Comparison of ENCODE assay signal across 11 cellular contexts in genomic region chr12:6790496-6791150, GRCh38. TPM values are rescaled to one million over a fixed set of nuclear protein-coding genes. Genes with fewer than 3 reads are reported as not detected.
DNase-seq lines count a peak whose midpoint lies in the region; ATAC-seq and TF ChIP-seq lines count a peak whose summit lies in the region.
"Had no signal": no experiment of that assay in that cellular context is flagged by ENCODE, and none has a peak within 500 bp of the region (broad histone marks: within the 10 kb centered on the region; RNA-seq: fewer than 3 reads in every experiment).

No MANE protein-coding gene starts in this region.

- no peak overlapping the region for H2AFZ ChIP-seq in DND-41 (ENCODE audit: low read depth, low read length)

- H3K36me3 ChIP-seq in DND-41 (ENCODE audit: insufficient read depth, low read length) (no peaks in the 10 kb centered on the region), psoas muscle (ENCODE audit: insufficient read depth in 1 of 2, low read depth in 1 of 2) (no peaks in the 10 kb centered on the region)
- H3K36me3 ChIP-seq: gastrocnemius medialis had no signal

- peak overlapping the region; percentile 100 for H3K4me3 Mint-ChIP-seq in T-helper 1 cell treated with Interleukin-12 subunit alpha and Interleukin-12 subunit beta and Interleukin-4 antibody, amounts not matched to agents 30 μg/mL and 1 μg/mL, for 36 hours
- H3K4me3 Mint-ChIP-seq in neural crest cell: no peak overlapping the region

- no peaks in the 10 kb centered on the region for H3K9me3 Mint-ChIP-seq in T-helper 1 cell treated with Interleukin-12 subunit alpha and Interleukin-12 subunit beta and Interleukin-4 antibody, amounts not matched to agents 30 μg/mL and 1 μg/mL, for 36 hours
- no peaks in the 10 kb centered on the region for H3K9me3 Mint-ChIP-seq in neural crest cell

- intact Hi-C loops in psoas muscle (cut with DNase I): no loop called here

- H3K27me3 ChIP-seq in DND-41 (ENCODE audit: insufficient read depth, low read length, poor library complexity) (peaks cover 40% of the 10 kb centered on the region), psoas muscle (ENCODE audit: insufficient read depth in 3 of 3, low read length in 2 of 3) (peaks cover 0 to 4% (median 2%) of the 10 kb centered on the region in 3 donors)

- no peaks in the 10 kb centered on the region for H3K27me3 Mint-ChIP-seq in T-helper 1 cell treated with Interleukin-12 subunit alpha and Interleukin-12 subunit beta and Interleukin-4 antibody, amounts not matched to agents 30 μg/mL and 1 μg/mL, for 36 hours (ENCODE audit: low read depth)
- H3K27me3 Mint-ChIP-seq in neural crest cell (ENCODE audit: low read depth): no peaks in the 10 kb centered on the region

- ATAC-seq in DND-41 (ENCODE audit: insufficient read depth, low read depth) (0 out of 3 replicates have a peak, but pooled peaks have one; percentile 11), psoas muscle (no peak), HG03280 (IDR thresholded peaks at IDR 0.05; ENCODE audit: unreplicated experiment) (no peak), GM18517 (IDR thresholded peaks at IDR 0.05; ENCODE audit: unreplicated experiment) (no peak)
- ATAC-seq: gastrocnemius medialis had no signal

- no peak overlapping the region for H3K27ac ChIP-seq in DND-41 (ENCODE audit: low read length)
- no peak overlapping the region for H3K27ac ChIP-seq in psoas muscle
- H3K27ac ChIP-seq: gastrocnemius medialis had no signal

- H3K4me2 ChIP-seq in DND-41 (ENCODE audit: insufficient read depth, low read length): no peak overlapping the region

- peaks cover 4% of the 10 kb centered on the region; the same call in 1 of the 2 replicates for H4K20me1 ChIP-seq in DND-41 (ENCODE audit: insufficient read depth, low read length)

- H3K9me3 ChIP-seq in DND-41 (ENCODE audit: insufficient read depth, low read length, severe bottlenecking) (no peaks in the 10 kb centered on the region), psoas muscle (no peaks in the 10 kb centered on the region)
- H3K9me3 ChIP-seq: gastrocnemius medialis had no signal

- peaks cover 53% of the 10 kb centered on the region for H3K4me1 Mint-ChIP-seq in T-helper 1 cell treated with Interleukin-12 subunit alpha and Interleukin-12 subunit beta and Interleukin-4 antibody, amounts not matched to agents 30 μg/mL and 1 μg/mL, for 36 hours (ENCODE audit: low read depth)
- peaks cover 41% of the 10 kb centered on the region for H3K4me1 Mint-ChIP-seq in neural crest cell

- TF ChIP-seq CTCF in DND-41 (IDR thresholded peaks at IDR 0.05; ENCODE audit: borderline replicate concordance, extremely low read depth, low read length, poor library complexity, severe bottlenecking) (no peak), neural crest cell (conservative IDR thresholded peaks at IDR 0.05) (no peak), psoas muscle (IDR thresholded peaks at IDR 0.05) (no peak)

- H3K4me3 ChIP-seq in DND-41 (ENCODE audit: low read depth in 1 of 2, low read length in 2 of 2): no peak overlapping the region
- no peak overlapping the region for H3K4me3 ChIP-seq in psoas muscle

- no peaks in the 10 kb centered on the region for H3K79me2 ChIP-seq in DND-41 (ENCODE audit: insufficient read depth, low read length)

- no peak overlapping the region for H3K9ac ChIP-seq in DND-41 (ENCODE audit: low read depth, low read length)

- DNase-seq in DND-41 (peak; percentile 33), neural crest cell (ENCODE audit: low read depth, low spot score) (no peak), NCI-H2081 (lab: John Stamatoyannopoulos, UW) (no peak), psoas muscle (no peak)
- peak; percentile 59 for DNase-seq in activated naive CD4-positive, alpha-beta T cell treated with Interleukin-2 at 50 U/mL for 16 hours
- DNase-seq: activated gamma-delta T cell treated with Interleukin-2 at 50 U/mL for 16 hours, gastrocnemius medialis, NCI-H1092 treated with DMSO at 0.1 percent for 48 hours had no signal

- H3K4me1 ChIP-seq in DND-41 (ENCODE audit: insufficient read depth, low read length) (peaks cover 21% of the 10 kb centered on the region), psoas muscle (no peaks in the 10 kb centered on the region)
- H3K4me1 ChIP-seq: gastrocnemius medialis had no signal

- WGBS in psoas muscle, 3 donors: 86 to 89% (median 87%) methylated on average over 12 of the region's 12 CpGs

- peak overlapping the region; percentile 94 for H3K27ac Mint-ChIP-seq in T-helper 1 cell treated with Interleukin-12 subunit alpha and Interleukin-12 subunit beta and Interleukin-4 antibody, amounts not matched to agents 30 μg/mL and 1 μg/mL, for 36 hours
- peak overlapping the region; percentile 69 for H3K27ac Mint-ChIP-seq in neural crest cell (ENCODE audit: unreplicated experiment)

- H3K36me3 Mint-ChIP-seq in T-helper 1 cell treated with Interleukin-12 subunit alpha and Interleukin-12 subunit beta and Interleukin-4 antibody, amounts not matched to agents 30 μg/mL and 1 μg/mL, for 36 hours (ENCODE audit: low read depth): peaks cover 22% of the 10 kb centered on the region
- H3K36me3 Mint-ChIP-seq in neural crest cell (ENCODE audit: low read depth): no peaks in the 10 kb centered on the region

RNA-seq across cellular contexts. Expression of gene CD4, which starts 1.3 kb away (rescaled TPM):
- 3.8 and 4.1 TPM in 2 replicates for total RNA-seq in neural crest cell
- 1 to 10 TPM; 2.3 to 4.9 (median 4.0) TPM for total RNA-seq in psoas muscle
- polyA plus RNA-seq in psoas muscle: 1 to 10 TPM in 1 of 3 donors, under 1 TPM in 2; 0.47 to 1.5 (median 0.91) TPM

RNA-seq across cellular contexts. Expression of gene LAG3, which starts 18.3 kb away (rescaled TPM):
- total RNA-seq in neural crest cell (4.7 and 4.9 TPM in 2 replicates), psoas muscle (under 1 TPM in 2 of 4 donors, not detected in 2; 0.11 to 0.24 TPM)
- polyA plus RNA-seq in psoas muscle: under 1 TPM in 2 of 3 donors, not detected in 1; 0.05 to 0.06 TPM
- total RNA-seq: gastrocnemius medialis had no signal

RNA-seq across cellular contexts. Expression of gene PTMS, which starts 24.5 kb away (rescaled TPM):
- total RNA-seq in neural crest cell: 629 and 669 TPM in 2 replicates
- 100 to 1,000 TPM in 1 of 4 donors, 10 to 100 TPM in 3; 69.0 to 104 (median 77.1) TPM for total RNA-seq in psoas muscle
- polyA plus RNA-seq in psoas muscle: 10 to 100 TPM; 65.4 to 93.7 (median 87.7) TPM

RNA-seq across cellular contexts. Expression of gene GPR162, which starts 31.0 kb away (rescaled TPM):
- 16.4 and 17.4 TPM in 2 replicates for total RNA-seq in neural crest cell
- total RNA-seq in psoas muscle: 1 to 10 TPM in 3 of 4 donors, under 1 TPM in 1; 0.50 to 2.8 (median 1.2) TPM
- 1 to 10 TPM in 1 of 3 donors, under 1 TPM in 2; 0.60 to 1.8 (median 0.61) TPM for polyA plus RNA-seq in psoas muscle

RNA-seq across cellular contexts. Expression of gene P3H3, which starts 37.6 kb away (rescaled TPM):
- total RNA-seq in neural crest cell (47.4 and 52.7 TPM in 2 replicates), psoas muscle (1 to 10 TPM; 1.3 to 4.2 (median 3.2) TPM)
- 1 to 10 TPM in 2 of 3 donors, under 1 TPM in 1; 0.87 to 1.2 (median 1.1) TPM for polyA plus RNA-seq in psoas muscle

Comparison
In these comparisons a context has a peak if more than half of its experiments do, and no peak if none do; other contexts are left out.
1. DNase-seq: peak in DND-41 (single experiment) and activated naive CD4-positive, alpha-beta T cell treated with Interleukin-2 at 50 U/mL for 16 hours (single experiment); none in neural crest cell (single experiment), NCI-H2081 (0 of 2) and psoas muscle (0 of 2).